Comparison of ENCODE assay signal across 17 cellular contexts in the genomic region with DNA sequence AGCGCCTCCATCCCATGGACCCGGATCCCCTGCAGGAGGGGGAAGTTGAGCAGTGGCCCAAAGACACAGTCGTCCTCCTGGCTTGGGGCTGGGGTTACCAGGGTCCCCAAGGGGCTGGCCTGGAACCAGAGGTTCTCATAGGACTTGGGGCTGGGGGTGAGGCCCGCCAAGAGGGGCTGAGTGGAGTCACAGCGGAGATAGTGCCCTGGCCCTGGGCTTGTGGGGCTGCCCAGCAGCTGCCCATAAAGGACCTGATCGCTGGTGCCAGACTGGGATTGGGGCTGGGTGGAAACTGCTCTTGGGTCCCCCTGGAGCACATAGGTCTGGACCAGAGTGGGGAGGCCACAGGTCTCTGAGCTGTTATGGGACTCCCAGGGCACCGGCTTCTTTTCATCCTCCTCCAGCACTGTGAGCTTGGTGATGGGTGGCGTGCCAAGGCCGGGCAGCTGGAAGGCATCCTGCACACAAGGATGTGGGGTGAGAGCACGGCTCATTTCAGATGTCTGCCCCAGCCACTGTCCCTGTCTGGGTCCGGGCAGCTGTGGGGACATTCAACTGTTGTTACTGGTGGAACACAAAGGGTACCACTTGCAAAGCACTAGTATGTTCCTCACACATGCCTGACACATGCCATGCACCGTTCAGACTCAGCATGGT. TPM values are rescaled to one million over a fixed set of nuclear protein-coding genes. Genes with fewer than 3 reads are reported as not detected.
DNase-seq lines count a peak whose midpoint lies in the region; ATAC-seq and TF ChIP-seq lines count a peak whose summit lies in the region.
"Had no signal": no experiment of that assay in that cellular context is flagged by ENCODE, and none has a peak within 500 bp of the region (broad histone marks: within the 10 kb centered on the region; RNA-seq: fewer than 3 reads in every experiment).

No MANE protein-coding gene starts in this region.

- H3K9me3 ChIP-seq in IMR-90 (ENCODE audit: control insufficient read depth, insufficient read depth, low read length) (no peaks in the 10 kb centered on the region), mesenchymal stem cell (ENCODE audit: control insufficient read depth, low read length) (no peaks in the 10 kb centered on the region)

- no peak overlapping the region for H3K4me3 Mint-ChIP-seq in CD14-positive monocyte
- H3K4me3 Mint-ChIP-seq in activated CD4-positive, alpha-beta memory T cell treated with anti-CD3 and anti-CD28 coated beads, Interleukin-2, amount 10 ng/mL, durations not matched to agents 7 days and 5 days: no peak overlapping the region
- H3K4me3 Mint-ChIP-seq: GM23338 had no signal

- CTCF ChIA-PET in IMR-90 (lab: Yijun Ruan, JAX): no interaction called here
- CTCF ChIA-PET in activated CD4-positive, alpha-beta memory T cell treated with anti-CD3 and anti-CD28 coated beads, Interleukin-2, amount 10 ng/mL, durations not matched to agents 7 days and 5 days (lab: Charles Lee): no interaction called here

- no peak for TF ChIP-seq RAD21 in IMR-90 (IDR thresholded peaks at IDR 0.05; ENCODE audit: low read length)

- H3K4ac ChIP-seq in IMR-90 (ENCODE audit: low read depth, low read length): no peak overlapping the region
- peak overlapping the region in 1 of 2 experiments; percentile 79 for H3K4ac ChIP-seq in mesenchymal stem cell (ENCODE audit: low read depth in 1 of 2, low read length in 2 of 2)

- H4K91ac ChIP-seq in IMR-90 (ENCODE audit: insufficient read depth, low read depth, low read length) (no peak overlapping the region), mesenchymal stem cell (ENCODE audit: low read length) (peak overlapping the region; percentile 18)

- H3K36me3 Mint-ChIP-seq in CD14-positive monocyte: peaks cover 57 to 70% of the 10 kb centered on the region in 2 donors
- peaks cover 17% of the 10 kb centered on the region for H3K36me3 Mint-ChIP-seq in activated CD4-positive, alpha-beta memory T cell treated with anti-CD3 and anti-CD28 coated beads, Interleukin-2, amount 10 ng/mL, durations not matched to agents 7 days and 5 days (ENCODE audit: low read depth)

- 20% methylated on average over 1 of the region's 12 CpGs; no CpG with 5 or more reads in 1 of the 2 experiments for WGBS in IMR-90 (ENCODE audit: extremely low coverage in 2 of 2, insufficient read length in 1 of 2), 2 experiments
- 95% methylated on average over 12 of the region's 12 CpGs for WGBS in mesenchymal stem cell

- H3K4me1 ChIP-seq in IMR-90 (ENCODE audit: control insufficient read depth, insufficient read depth, low read length) (peaks cover 6% of the 10 kb centered on the region), mesenchymal stem cell (ENCODE audit: control insufficient read depth, insufficient read depth, low read depth, low read length) (peaks cover 7% of the 10 kb centered on the region)

- TF ChIP-seq CTCF in CD14-positive monocyte (IDR thresholded peaks at IDR 0.05) (no peak), IMR-90 (conservative IDR thresholded peaks at IDR 0.05; ENCODE audit: low read depth, low read length) (no peak)

- H2BK15ac ChIP-seq in IMR-90 (ENCODE audit: low read depth, low read length) (no peak overlapping the region), mesenchymal stem cell (ENCODE audit: low read depth, poor library complexity, severe bottlenecking) (peak overlapping the region; percentile 16)

- no peak for DNase-seq in CD14-positive monocyte (ENCODE audit: low spot score)
- no peak for DNase-seq in IMR-90
- no peak for DNase-seq in mesenchymal stem cell
- DNase-seq in posterior vena cava (ENCODE audit: low spot score): peak; percentile 76
- DNase-seq in activated CD4-positive, alpha-beta memory T cell treated with anti-CD3 and anti-CD28 coated beads, Interleukin-2, amount 10 ng/mL, durations not matched to agents 7 days and 5 days: no peak
- no peak for DNase-seq in T-helper 1 cell
- DNase-seq in SW480 (ENCODE audit: low spot score): no peak
- DNase-seq: ACHN; CD4-positive, alpha-beta memory T cell; DMS79 treated with DMSO at 0.1 percent for 48 hours; GF-D8; MM.1S; NCI-H1105; NCI-H1694 treated with DMSO at 0.1 percent for 48 hours; NCI-H748 treated with DMSO at 0.1 percent for 48 hours had no signal

- H4K8ac ChIP-seq in IMR-90 (ENCODE audit: low read depth in 2 of 2, low read length in 2 of 2) (no peak overlapping the region), mesenchymal stem cell (ENCODE audit: low read length) (peak overlapping the region; percentile 57)

- H3K36me3 ChIP-seq in IMR-90 (ENCODE audit: control insufficient read depth, insufficient read depth, low read length) (peaks cover 8% of the 10 kb centered on the region; the same call in 1 of the 2 replicates), mesenchymal stem cell (ENCODE audit: control insufficient read depth in 1 of 2, insufficient read depth in 2 of 2, low read depth in 1 of 2, low read length in 2 of 2) (peaks cover 10 to 11% of the 10 kb centered on the region in 2 experiments)

- no peak overlapping the region for H2AK9ac ChIP-seq in IMR-90 (replicated peaks; ENCODE audit: low read depth, low read length, poor library complexity)

- intact Hi-C loops in CD14-positive monocyte (cut with micrococcal nuclease): no loop called here
- intact Hi-C loops in IMR-90 (cut with micrococcal nuclease): no loop called here
- intact Hi-C loops in posterior vena cava (cut with DNase I): no loop called here

- no peak overlapping the region for H2BK20ac ChIP-seq in IMR-90 (ENCODE audit: low read depth, low read length)

- H3K79me1 ChIP-seq in IMR-90 (ENCODE audit: low read depth in 1 of 2, low read length in 2 of 2) (peaks cover 13 to 18% of the 10 kb centered on the region in 2 experiments; a peak in 3 of 4 replicates), mesenchymal stem cell (replicated peaks; ENCODE audit: low read length, poor library complexity, severe bottlenecking) (peaks cover 15% of the 10 kb centered on the region)

- H3K18ac ChIP-seq in IMR-90 (ENCODE audit: low read depth, low read length) (no peak overlapping the region), mesenchymal stem cell (ENCODE audit: low read depth in 1 of 2, low read length in 2 of 2) (no peak overlapping the region)

- H3K9me3 Mint-ChIP-seq in CD14-positive monocyte: no peaks in the 10 kb centered on the region
- no peaks in the 10 kb centered on the region for H3K9me3 Mint-ChIP-seq in activated CD4-positive, alpha-beta memory T cell treated with anti-CD3 and anti-CD28 coated beads, Interleukin-2, amount 10 ng/mL, durations not matched to agents 7 days and 5 days
- H3K9me3 Mint-ChIP-seq: CD4-positive, alpha-beta memory T cell; GM23338 had no signal

- H3K4me3 ChIP-seq in IMR-90 (ENCODE audit: insufficient read depth, low read depth, low read length) (no peak overlapping the region), mesenchymal stem cell (ENCODE audit: insufficient read depth in 1 of 2, low read depth in 1 of 2, low read length in 2 of 2) (no peak overlapping the region)
- H3K4me3 ChIP-seq: GM23338 had no signal

- peaks cover 8% of the 10 kb centered on the region for H3K9me1 ChIP-seq in IMR-90 (ENCODE audit: insufficient read depth, low read length)

- H4K5ac ChIP-seq in IMR-90 (ENCODE audit: low read depth, low read length): no peak overlapping the region

- POLR2A ChIA-PET in IMR-90 (lab: Charles Lee; ENCODE audit: unreplicated experiment): no interaction called here
- POLR2A ChIA-PET in activated CD4-positive, alpha-beta memory T cell treated with anti-CD3 and anti-CD28 coated beads, Interleukin-2, amount 10 ng/mL, durations not matched to agents 7 days and 5 days (lab: Charles Lee): no interaction called here

- H4K20me1 ChIP-seq in IMR-90 (ENCODE audit: insufficient read depth, low read length): no peaks in the 10 kb centered on the region

- ATAC-seq in IMR-90 (ENCODE audit: low read depth) (no peak), HG02938 (IDR thresholded peaks at IDR 0.05; ENCODE audit: unreplicated experiment) (no peak)
- ATAC-seq: GM23338 had no signal

- H3K4me2 ChIP-seq in IMR-90 (ENCODE audit: low read depth, low read length) (no peak overlapping the region), mesenchymal stem cell (ENCODE audit: low read length, poor library complexity, severe bottlenecking) (no peak overlapping the region)

- H3K23ac ChIP-seq in IMR-90 (ENCODE audit: low read depth, low read length) (no peak overlapping the region), mesenchymal stem cell (ENCODE audit: low read length in 2 of 2) (no peak overlapping the region)

- H3K27me3 Mint-ChIP-seq in CD14-positive monocyte (ENCODE audit: low read depth in 3 of 3): peaks cover 0 to 4% (median 3%) of the 10 kb centered on the region in 3 donors
- H3K27me3 Mint-ChIP-seq in activated CD4-positive, alpha-beta memory T cell treated with anti-CD3 and anti-CD28 coated beads, Interleukin-2, amount 10 ng/mL, durations not matched to agents 7 days and 5 days: no peaks in the 10 kb centered on the region
- H3K27me3 Mint-ChIP-seq: CD4-positive, alpha-beta memory T cell had no signal

- peak overlapping the region in 6 of 7 donors; percentile 68 to 98 (median 88) for H3K27ac Mint-ChIP-seq in CD14-positive monocyte
- H3K27ac Mint-ChIP-seq in activated CD4-positive, alpha-beta memory T cell treated with anti-CD3 and anti-CD28 coated beads, Interleukin-2, amount 10 ng/mL, durations not matched to agents 7 days and 5 days: no peak overlapping the region
- H3K27ac Mint-ChIP-seq: GM23338 had no signal

- dilution Hi-C loops in IMR-90 (cut with HindIII; ENCODE audit: low sequenced_read_pairs, unreplicated experiment): no loop called here

- H2BK5ac ChIP-seq in IMR-90 (ENCODE audit: low read depth, low read length, poor library complexity, severe bottlenecking): no peak overlapping the region
- H2BK5ac ChIP-seq in mesenchymal stem cell (ENCODE audit: low read depth, low read length, poor library complexity, severe bottlenecking): no peak overlapping the region

- H2BK12ac ChIP-seq in mesenchymal stem cell (ENCODE audit: low read length in 2 of 2): peak overlapping the region; percentile 10 to 46

- H3K27me3 ChIP-seq in IMR-90 (ENCODE audit: control insufficient read depth, insufficient read depth, low read length) (peaks cover 2% of the 10 kb centered on the region; the same call in 1 of the 2 replicates), mesenchymal stem cell (ENCODE audit: control insufficient read depth in 1 of 2, insufficient read depth in 1 of 2, low read length in 2 of 2) (peaks cover 0 to 2% of the 10 kb centered on the region in 2 experiments)

- H3K56ac ChIP-seq in IMR-90 (ENCODE audit: extremely low read depth, insufficient read depth, low read length): no peak overlapping the region

- peaks cover 34% of the 10 kb centered on the region for H3K4me1 Mint-ChIP-seq in CD14-positive monocyte
- H3K4me1 Mint-ChIP-seq in activated CD4-positive, alpha-beta memory T cell treated with anti-CD3 and anti-CD28 coated beads, Interleukin-2, amount 10 ng/mL, durations not matched to agents 7 days and 5 days: peaks cover 42% of the 10 kb centered on the region

- H3K27ac ChIP-seq in IMR-90 (ENCODE audit: insufficient read depth, low read length) (no peak overlapping the region), mesenchymal stem cell (ENCODE audit: low read length, poor library complexity, severe bottlenecking) (no peak overlapping the region)

- TF ChIP-seq POLR2A in IMR-90 (IDR thresholded peaks at IDR 0.05; ENCODE audit: low read depth, low read length): no peak

- in situ Hi-C loops in IMR-90 (cut with MboI; ENCODE audit: low sequenced_read_pairs): loop anchor here (25.0 kb wide), 1 partner anchor 1546 kb away; a partner anchor contains a TSS

- H3K9ac ChIP-seq in IMR-90 (ENCODE audit: low read depth, low read length) (no peak overlapping the region), mesenchymal stem cell (ENCODE audit: low read length) (peak overlapping the region; percentile 47)

- no TSS peak for BruUV-seq in IMR-90 (replicated peaks; lab: Mats Ljungman, UMichigan)

- peak overlapping the region; percentile 82 for H2AFZ ChIP-seq in IMR-90 (replicated peaks; ENCODE audit: low read length, poor library complexity)
- no peak overlapping the region for H2AFZ ChIP-seq in mesenchymal stem cell (ENCODE audit: low read depth, low read length)
- H2AFZ ChIP-seq: GM23338 had no signal

- no peak overlapping the region for H2BK120ac ChIP-seq in IMR-90 (ENCODE audit: low read depth, low read length)
- H2BK120ac ChIP-seq in mesenchymal stem cell (ENCODE audit: low read depth, low read length): no peak overlapping the region

- 0 out of 2 replicates have a peak overlapping the region, but pooled peaks have one; percentile 3 for H2AK5ac ChIP-seq in IMR-90 (ENCODE audit: low read depth, low read length)
- no peak overlapping the region for H2AK5ac ChIP-seq in mesenchymal stem cell (ENCODE audit: low read length, severe bottlenecking)

- H3K14ac ChIP-seq in IMR-90 (replicated peaks; ENCODE audit: low read depth, low read length): no peak overlapping the region
- no peak overlapping the region for H3K14ac ChIP-seq in mesenchymal stem cell (ENCODE audit: low read length in 2 of 2)

RNA-seq across cellular contexts. Expression of a gene that starts 2.3 kb away (rescaled TPM):
- 10 to 100 TPM; 66.4 to 68.1 TPM for polyA plus RNA-seq in CD14-positive monocyte
- 46.1 and 64.7 TPM in 2 replicates for total RNA-seq in IMR-90 (2012; rRNA removed)
- polyA plus RNA-seq in IMR-90 (2012; rRNA removed): 66.0 and 77.9 TPM in 2 replicates
- polyA plus RNA-seq in IMR-90 (2012; cell fraction: cytosol; rRNA removed): 50.4 and 62.7 TPM in 2 replicates
- polyA plus RNA-seq in IMR-90 (2012; cell fraction: nucleus; rRNA removed; ENCODE audit: low replicate concordance): 17.4 and 42.5 TPM in 2 replicates
- polyA plus RNA-seq in mesenchymal stem cell (2013, experiment 1 of 2): 129 TPM
- polyA plus RNA-seq in mesenchymal stem cell (2013, experiment 2 of 2): 133 TPM
- 10 to 100 TPM; 46.4 to 48.3 TPM for total RNA-seq in posterior vena cava
- total RNA-seq in activated CD4-positive, alpha-beta memory T cell treated with anti-CD3 and anti-CD28 coated beads, Interleukin-2, amount 10 ng/mL, durations not matched to agents 7 days and 5 days: 10 to 100 TPM; 92.3 to 99.9 TPM

RNA-seq across cellular contexts. Expression of a gene that starts 16.2 kb away (rescaled TPM):
- polyA plus RNA-seq in CD14-positive monocyte: 100 to 1,000 TPM; 270 to 447 TPM
- total RNA-seq in IMR-90 (2012; rRNA removed): not detected in 2 replicates
- polyA plus RNA-seq in IMR-90 (2012; rRNA removed): not detected in 2 replicates
- not detected in 2 replicates for polyA plus RNA-seq in IMR-90 (2012; cell fraction: cytosol; rRNA removed)
- not detected in 2 replicates for polyA plus RNA-seq in IMR-90 (2012; cell fraction: nucleus; rRNA removed; ENCODE audit: low replicate concordance)
- polyA plus RNA-seq in mesenchymal stem cell (2013, experiment 1 of 2): 0.08 TPM
- polyA plus RNA-seq in mesenchymal stem cell (2013, experiment 2 of 2): 0.11 TPM
- 10 to 100 TPM; 19.6 to 33.4 TPM for total RNA-seq in posterior vena cava
- under 1 TPM; 0.43 TPM for total RNA-seq in activated CD4-positive, alpha-beta memory T cell treated with anti-CD3 and anti-CD28 coated beads, Interleukin-2, amount 10 ng/mL, durations not matched to agents 7 days and 5 days
- total RNA-seq: GM23338 had no signal
- polyA plus RNA-seq: CD4-positive, alpha-beta memory T cell; GM23338 had no signal

RNA-seq across cellular contexts. Expression of a gene that starts 16.2 kb away (rescaled TPM):
- under 1 TPM in 1 of 2 donors, not detected in 1; 0.82 TPM for polyA plus RNA-seq in CD14-positive monocyte
- total RNA-seq in IMR-90 (2012; rRNA removed): 9.4 and 11.8 TPM in 2 replicates
- 6.3 and 7.8 TPM in 2 replicates for polyA plus RNA-seq in IMR-90 (2012; rRNA removed)
- 5.9 and 6.6 TPM in 2 replicates for polyA plus RNA-seq in IMR-90 (2012; cell fraction: cytosol; rRNA removed)
- polyA plus RNA-seq in IMR-90 (2012; cell fraction: nucleus; rRNA removed; ENCODE audit: low replicate concordance): 2.3 and 4.8 TPM in 2 replicates
- polyA plus RNA-seq in mesenchymal stem cell (2013, experiment 1 of 2): 5.3 TPM
- polyA plus RNA-seq in mesenchymal stem cell (2013, experiment 2 of 2): 4.7 TPM
- total RNA-seq in posterior vena cava: 1 to 10 TPM; 5.7 to 7.1 TPM
- 1 to 10 TPM; 1.3 to 1.7 TPM for total RNA-seq in activated CD4-positive, alpha-beta memory T cell treated with anti-CD3 and anti-CD28 coated beads, Interleukin-2, amount 10 ng/mL, durations not matched to agents 7 days and 5 days

Comparison
In these comparisons a context has a peak if more than half of its experiments do, and no peak if none do; other contexts are left out.
1. RNA of a gene that starts 16.2 kb away (total RNA-seq): 19.6 to 33.4 TPM in posterior vena cava; 0.43 TPM in activated CD4-positive, alpha-beta memory T cell treated with anti-CD3 and anti-CD28 coated beads, Interleukin-2, amount 10 ng/mL, durations not matched to agents 7 days and 5 days and not detected in IMR-90; every median in the first group is over 10 times any median in the second.